Comparison of ENCODE assay signal across 17 cellular contexts in the genomic region with DNA sequence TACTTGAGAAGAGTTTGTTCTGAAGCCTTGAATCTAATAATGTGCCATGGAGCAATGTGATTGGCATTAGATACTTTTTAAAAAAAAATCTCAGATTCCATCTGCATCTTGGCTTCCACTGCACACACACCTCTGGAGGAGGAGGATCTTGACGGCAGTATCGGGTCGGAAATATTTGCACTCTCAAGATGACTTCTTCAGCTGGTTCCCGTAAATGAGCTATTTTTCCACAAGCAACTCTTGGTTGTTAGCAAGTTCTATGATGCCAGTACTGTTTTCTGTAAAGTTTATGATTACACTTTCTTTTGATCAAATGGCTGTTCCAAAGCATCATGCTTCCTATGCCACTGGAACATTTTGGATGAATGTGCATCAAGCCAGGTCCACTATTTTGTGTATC. TPM values are rescaled to one million over a fixed set of nuclear protein-coding genes. Genes with fewer than 3 reads are reported as not detected.
DNase-seq lines count a peak whose midpoint lies in the region; ATAC-seq and TF ChIP-seq lines count a peak whose summit lies in the region.
"Had no signal": no experiment of that assay in that cellular context is flagged by ENCODE, and none has a peak within 500 bp of the region (broad histone marks: within the 10 kb centered on the region; RNA-seq: fewer than 3 reads in every experiment).

No MANE protein-coding gene starts in this region.

- POLR2A ChIA-PET in CD4-positive, alpha-beta T cell (lab: Charles Lee): no interaction called here
- POLR2A ChIA-PET in CD4-positive, alpha-beta memory T cell (lab: Charles Lee; ENCODE audit: partially characterized antibody): interaction anchor here (1.1 to 5.6 kb wide), 8 partner anchors 8 to 84 kb away, joined by 3 to 67 read pairs (median 12); partner anchors contain the start of genes CCR2 and CCR5
- POLR2A ChIA-PET in activated CD4-positive, alpha-beta memory T cell treated with anti-CD3 and anti-CD28 coated beads, Interleukin-2, amount 10 ng/mL, durations not matched to agents 7 days and 5 days (lab: Charles Lee): interaction anchor here (1.1 to 8.7 kb wide), 16 partner anchors 7 to 341 kb away, joined by 3 to 208 read pairs (median 6); partner anchors contain the start of genes CCR2 and CCR5

- no peaks in the 10 kb centered on the region for H3K36me3 Mint-ChIP-seq in CD4-positive, alpha-beta T cell (ENCODE audit: low read depth)
- no peaks in the 10 kb centered on the region for H3K36me3 Mint-ChIP-seq in CD4-positive, alpha-beta memory T cell
- peaks cover 15% of the 10 kb centered on the region for H3K36me3 Mint-ChIP-seq in activated CD4-positive, alpha-beta memory T cell treated with anti-CD3 and anti-CD28 coated beads, Interleukin-2, amount 10 ng/mL, durations not matched to agents 7 days and 5 days (ENCODE audit: low read depth)

- no peak overlapping the region for H3K4me3 Mint-ChIP-seq in CD4-positive, alpha-beta T cell
- peak overlapping the region in 5 of 8 donors; percentile 10 to 50 (median 27) for H3K4me3 Mint-ChIP-seq in CD4-positive, alpha-beta memory T cell
- H3K4me3 Mint-ChIP-seq in activated CD4-positive, alpha-beta memory T cell treated with anti-CD3 and anti-CD28 coated beads, Interleukin-2, amount 10 ng/mL, durations not matched to agents 7 days and 5 days: no peak overlapping the region

- no peaks in the 10 kb centered on the region for H3K9me3 ChIP-seq in CD4-positive, alpha-beta T cell (ENCODE audit: control insufficient read depth, low read length)
- no peaks in the 10 kb centered on the region for H3K9me3 ChIP-seq in CD4-positive, alpha-beta memory T cell (ENCODE audit: control insufficient read depth in 1 of 2, low read length in 2 of 2)
- no peaks in the 10 kb centered on the region for H3K9me3 ChIP-seq in esophagus muscularis mucosa
- no peaks in the 10 kb centered on the region for H3K9me3 ChIP-seq in SJCRH30 (replicated peaks)
- H3K9me3 ChIP-seq in HAP-1: no peaks in the 10 kb centered on the region

- no peak overlapping the region for H3K27ac ChIP-seq in CD4-positive, alpha-beta T cell (ENCODE audit: low read depth, low read length)
- H3K27ac ChIP-seq in CD4-positive, alpha-beta memory T cell (ENCODE audit: low read depth, low read length): peak overlapping the region; percentile 41
- H3K27ac ChIP-seq in esophagus muscularis mucosa (replicated peaks in 1 of 4): no peak overlapping the region
- H3K27ac ChIP-seq in SJCRH30: no peak overlapping the region

- H3K4me3 ChIP-seq in CD4-positive, alpha-beta memory T cell (ENCODE audit: low read length in 2 of 2): no peak overlapping the region
- H3K4me3 ChIP-seq in esophagus muscularis mucosa (no peak overlapping the region), SJCRH30 (no peak overlapping the region), HAP-1 (no peak overlapping the region)

- H3K36me3 ChIP-seq in CD4-positive, alpha-beta memory T cell (ENCODE audit: insufficient read depth, low read length): no peaks in the 10 kb centered on the region
- H3K36me3 ChIP-seq in esophagus muscularis mucosa (no peaks in the 10 kb centered on the region), SJCRH30 (no peaks in the 10 kb centered on the region), HAP-1 (replicated peaks) (no peaks in the 10 kb centered on the region)

- no peak for ATAC-seq in CD4-positive, alpha-beta T cell (ENCODE audit: poor library complexity)
- no peak for ATAC-seq in HG03457 (IDR thresholded peaks at IDR 0.05; ENCODE audit: unreplicated experiment)

- CTCF ChIA-PET in CD4-positive, alpha-beta T cell (lab: Charles Lee): interaction anchor here (1.3 to 3.8 kb wide), 3 partner anchors 10 to 92 kb away, joined by 4 to 11 read pairs (median 10); no protein-coding TSS in a partner anchor
- CTCF ChIA-PET in CD4-positive, alpha-beta memory T cell (lab: Charles Lee; ENCODE audit: partially characterized antibody): interaction anchor here (0.8 to 7.0 kb wide), 5 partner anchors 8 to 87 kb away, joined by 3 to 59 read pairs (median 9); partner anchors contain the start of genes CCR2 and CCR5
- CTCF ChIA-PET in activated CD4-positive, alpha-beta memory T cell treated with anti-CD3 and anti-CD28 coated beads, Interleukin-2, amount 10 ng/mL, durations not matched to agents 7 days and 5 days (lab: Charles Lee): interaction anchor here (1.0 to 7.2 kb wide), 8 partner anchors 10 to 85 kb away, joined by 3 to 74 read pairs (median 4); partner anchors contain the start of genes CCR1, CCR2 and CCR5

- in situ Hi-C loops in HAP-1 (cut with MboI; ENCODE audit: low sequenced_read_pairs): no loop called here

- H3K4me1 ChIP-seq in CD4-positive, alpha-beta memory T cell (ENCODE audit: insufficient read depth, low read length): peaks cover 70% of the 10 kb centered on the region
- H3K4me1 ChIP-seq in esophagus muscularis mucosa: peaks cover 0 to 7% (median 0%) of the 10 kb centered on the region in 4 donors
- no peaks in the 10 kb centered on the region for H3K4me1 ChIP-seq in SJCRH30
- no peaks in the 10 kb centered on the region for H3K4me1 ChIP-seq in HAP-1

- H3K27ac Mint-ChIP-seq in CD4-positive, alpha-beta T cell: peak overlapping the region; percentile 72
- peak overlapping the region; percentile 37 to 93 (median 85) for H3K27ac Mint-ChIP-seq in CD4-positive, alpha-beta memory T cell
- H3K27ac Mint-ChIP-seq in activated CD4-positive, alpha-beta memory T cell treated with anti-CD3 and anti-CD28 coated beads, Interleukin-2, amount 10 ng/mL, durations not matched to agents 7 days and 5 days: peak overlapping the region; percentile 92

- no peak for TF ChIP-seq POLR2A in esophagus muscularis mucosa (IDR thresholded peaks at IDR 0.05; ENCODE audit: low read depth)

- no peak for TF ChIP-seq CTCF in CD4-positive, alpha-beta T cell (IDR thresholded peaks at IDR 0.05)
- TF ChIP-seq CTCF in esophagus muscularis mucosa (IDR thresholded peaks at IDR 0.05): no peak

- H3K9me3 Mint-ChIP-seq in CD4-positive, alpha-beta T cell: no peaks in the 10 kb centered on the region
- H3K9me3 Mint-ChIP-seq in CD4-positive, alpha-beta memory T cell: no peaks in the 10 kb centered on the region
- H3K9me3 Mint-ChIP-seq in activated CD4-positive, alpha-beta memory T cell treated with anti-CD3 and anti-CD28 coated beads, Interleukin-2, amount 10 ng/mL, durations not matched to agents 7 days and 5 days: no peaks in the 10 kb centered on the region

- no peak for TF ChIP-seq EP300 in esophagus muscularis mucosa (IDR thresholded peaks at IDR 0.05)

- DNase-seq in CD4-positive, alpha-beta T cell: no peak
- no peak for DNase-seq in CD4-positive, alpha-beta memory T cell
- no peak for DNase-seq in activated CD4-positive, alpha-beta memory T cell treated with anti-CD3 and anti-CD28 coated beads, Interleukin-2, amount 10 ng/mL, durations not matched to agents 7 days and 5 days
- DNase-seq in esophagus muscularis mucosa (ENCODE audit: extremely low spot score): peak; percentile 7
- DNase-seq in SJCRH30: no peak
- DNase-seq in HAP-1 (ENCODE audit: low spot score in 2 of 2): no peak
- DNase-seq: COR-L47, DMS153, EL, Karpas-422, NCI-H1930, NCI-H2171, NCI-H446 treated with DMSO at 0.1 percent for 48 hours, SHP77 treated with DMSO at 0.1 percent for 48 hours had no signal

- peaks cover 50% of the 10 kb centered on the region for H3K4me1 Mint-ChIP-seq in CD4-positive, alpha-beta T cell (ENCODE audit: low read depth)
- H3K4me1 Mint-ChIP-seq in CD4-positive, alpha-beta memory T cell: peaks cover 54 to 87% (median 62%) of the 10 kb centered on the region in 4 donors
- H3K4me1 Mint-ChIP-seq in activated CD4-positive, alpha-beta memory T cell treated with anti-CD3 and anti-CD28 coated beads, Interleukin-2, amount 10 ng/mL, durations not matched to agents 7 days and 5 days: peaks cover 86% of the 10 kb centered on the region

- intact Hi-C loops in CD4-positive, alpha-beta T cell (cut with DNase I, micrococcal nuclease): no loop called here
- intact Hi-C loops in CD4-positive, alpha-beta memory T cell (cut with micrococcal nuclease): loop anchor here (10.0 kb wide), 1 partner anchor 191 kb away; no protein-coding TSS in a partner anchor
- intact Hi-C loops in esophagus muscularis mucosa (cut with DNase I): no loop called here

- H3K27me3 Mint-ChIP-seq in CD4-positive, alpha-beta T cell: no peaks in the 10 kb centered on the region
- no peaks in the 10 kb centered on the region for H3K27me3 Mint-ChIP-seq in CD4-positive, alpha-beta memory T cell
- peaks cover 4% of the 10 kb centered on the region for H3K27me3 Mint-ChIP-seq in activated CD4-positive, alpha-beta memory T cell treated with anti-CD3 and anti-CD28 coated beads, Interleukin-2, amount 10 ng/mL, durations not matched to agents 7 days and 5 days

- 92% methylated on average over 4 of the region's 4 CpGs for WGBS in esophagus muscularis mucosa

- no peaks in the 10 kb centered on the region for H3K27me3 ChIP-seq in CD4-positive, alpha-beta T cell (ENCODE audit: control insufficient read depth, insufficient read depth, low read length)
- no peaks in the 10 kb centered on the region for H3K27me3 ChIP-seq in CD4-positive, alpha-beta memory T cell (ENCODE audit: insufficient read depth, low read length)
- no peaks in the 10 kb centered on the region for H3K27me3 ChIP-seq in esophagus muscularis mucosa
- H3K27me3 ChIP-seq in SJCRH30: no peaks in the 10 kb centered on the region
- no peaks in the 10 kb centered on the region for H3K27me3 ChIP-seq in HAP-1 (ENCODE audit: low read depth)

RNA-seq across cellular contexts. Expression of gene CCR3, which starts 43.7 kb away (rescaled TPM):
- total RNA-seq in CD4-positive, alpha-beta T cell: not detected
- under 1 TPM; 0.29 to 0.55 TPM for total RNA-seq in CD4-positive, alpha-beta memory T cell
- under 1 TPM in 1 of 2 donors, not detected in 1; 0.60 TPM for polyA plus RNA-seq in CD4-positive, alpha-beta memory T cell
- total RNA-seq in activated CD4-positive, alpha-beta memory T cell treated with anti-CD3 and anti-CD28 coated beads, Interleukin-2, amount 10 ng/mL, durations not matched to agents 7 days and 5 days: 1 to 10 TPM; 1.2 to 1.9 TPM
- total RNA-seq in esophagus muscularis mucosa: not detected
- not detected in 2 replicates for total RNA-seq in SJCRH30 (2014; rRNA removed; shearing (Covaris generic))
- polyA plus RNA-seq: AG04450, BJ had no signal

Comparison
In these comparisons a context has a peak if more than half of its experiments do, and no peak if none do; other contexts are left out.
1. H3K4me3 Mint-ChIP-seq: peak in CD4-positive, alpha-beta memory T cell (5 of 8); none in CD4-positive, alpha-beta T cell (single experiment) and activated CD4-positive, alpha-beta memory T cell treated with anti-CD3 and anti-CD28 coated beads, Interleukin-2, amount 10 ng/mL, durations not matched to agents 7 days and 5 days (single experiment).
2. Peak in every context shown above with its lines, with median percentiles within 50 percentile points of each other: H3K27ac Mint-ChIP-seq.